8 cellular contexts compared by ENCODE assay signal in the genomic region with DNA sequence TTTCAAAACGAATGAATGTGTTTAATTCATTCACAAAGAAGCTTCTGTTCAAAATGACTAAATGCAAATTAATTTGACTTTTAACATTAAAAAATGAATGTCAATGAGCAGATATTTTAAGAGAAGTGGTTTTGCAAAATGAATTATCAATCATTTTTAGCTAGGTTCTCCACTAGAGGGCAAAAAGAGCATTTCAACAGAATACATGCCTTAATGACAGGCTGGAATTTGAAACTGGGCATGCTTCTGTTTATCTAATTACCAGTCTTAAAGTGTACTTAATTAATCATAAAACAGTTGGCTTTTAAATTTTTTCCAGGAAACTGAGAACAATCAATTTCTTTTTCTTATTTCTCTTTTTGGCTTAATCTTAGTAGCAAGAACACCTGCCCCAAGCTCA.
A peak's percentile ranks its signal among the peaks of the same experiment; 100 is the strongest.
DNase-seq lines count a peak whose midpoint lies in the region; ATAC-seq, FAIRE-seq and TF ChIP-seq lines count a peak whose summit lies in the region.

No MANE protein-coding gene starts in this region.

- H3K9me2 ChIP-seq in PC-3 (replicated peaks; ENCODE audit: low read length) = no peaks in the 10 kb centered on the region

- H3K36me3 ChIP-seq in PC-3 (ENCODE audit: low read depth, low read length) = no peaks in the 10 kb centered on the region
- no peaks in the 10 kb centered on the region for H3K36me3 ChIP-seq in upper lobe of right lung

- no peaks in the 10 kb centered on the region for H4K20me1 ChIP-seq in PC-3 (ENCODE audit: low read length)

- H3F3A ChIP-seq in PC-3 (ENCODE audit: low read length, unreplicated experiment) = no peaks in the 10 kb centered on the region

- no peak overlapping the region for H3K9ac ChIP-seq in PC-3 (ENCODE audit: low read length)

- POLR2A ChIA-PET in PC-3 (lab: Charles Lee; ENCODE audit: unreplicated experiment) = no interaction called here
- POLR2A ChIA-PET in activated CD4-positive, alpha-beta memory T cell treated with anti-CD3 and anti-CD28 coated beads for 36 hours (lab: Charles Lee) = no interaction called here

- ATAC-seq in Right ventricle myocardium superior (ENCODE audit: poor library complexity) = peak; percentile 50
- ATAC-seq in left ventricle myocardium superior = no peak
- ATAC-seq in PC-3 = peak; percentile 48; the same call in 1 of the 2 replicates
- no peak for ATAC-seq in upper lobe of right lung

- FAIRE-seq in HTR-8/SVneo (lab: Jason Lieb, UNC) = no peak

- H3K27me3 Mint-ChIP-seq in activated CD4-positive, alpha-beta memory T cell treated with anti-CD3 and anti-CD28 coated beads for 36 hours = no peaks in the 10 kb centered on the region

- H3K4me3 Mint-ChIP-seq in activated CD4-positive, alpha-beta memory T cell treated with anti-CD3 and anti-CD28 coated beads for 36 hours = no peak overlapping the region

- BruUV-seq in PC-3 (replicated peaks; lab: Mats Ljungman, UMichigan) = no TSS peak

- H3K27ac ChIP-seq in PC-3 (ENCODE audit: low read length) (no peak overlapping the region), upper lobe of right lung (no peak overlapping the region)

- H3K4me1 ChIP-seq in PC-3 (ENCODE audit: insufficient read depth, low read length) (0 out of 2 replicates have a peak, but pooled peaks cover 4% of the 10 kb centered on the region), upper lobe of right lung (no peaks in the 10 kb centered on the region)

- H2AFZ ChIP-seq in PC-3 (ENCODE audit: low read length) = no peak overlapping the region

- CTCF ChIA-PET in PC-3 (lab: Charles Lee) = interaction anchor here (0.6 to 1.2 kb wide), 4 partner anchors 39 to 612 kb away, joined by 3 to 4 read pairs (median 3); no protein-coding TSS in a partner anchor
- CTCF ChIA-PET in activated CD4-positive, alpha-beta memory T cell treated with anti-CD3 and anti-CD28 coated beads for 36 hours (lab: Charles Lee) = interaction anchor here (0.8 to 1.1 kb wide), 2 partner anchors 13 to 258 kb away, joined by 3 read pairs; no protein-coding TSS in a partner anchor

- H3K27me3 ChIP-seq in PC-3 (ENCODE audit: low read length) (no peaks in the 10 kb centered on the region), upper lobe of right lung (no peaks in the 10 kb centered on the region)

- no peaks in the 10 kb centered on the region for H3K4me1 Mint-ChIP-seq in activated CD4-positive, alpha-beta memory T cell treated with anti-CD3 and anti-CD28 coated beads for 36 hours (ENCODE audit: low read depth)

- TF ChIP-seq CTCF in PC-3 (conservative IDR thresholded peaks at IDR 0.05; ENCODE audit: low read depth, low read length) (peak; percentile 81), fibroblast of the aortic adventitia (IDR thresholded peaks at IDR 0.05; ENCODE audit: insufficient read depth, low read length) (peak; percentile 58), upper lobe of right lung (IDR thresholded peaks at IDR 0.05) (peak; percentile 40)

- no peaks in the 10 kb centered on the region for H3K9me3 Mint-ChIP-seq in activated CD4-positive, alpha-beta memory T cell treated with anti-CD3 and anti-CD28 coated beads for 36 hours

- no peaks in the 10 kb centered on the region for H3K9me3 ChIP-seq in PC-3 (ENCODE audit: low read length)
- H3K9me3 ChIP-seq in upper lobe of right lung = no peaks in the 10 kb centered on the region

- no peak overlapping the region for H3K27ac Mint-ChIP-seq in activated CD4-positive, alpha-beta memory T cell treated with anti-CD3 and anti-CD28 coated beads for 36 hours

- H3K4me3 ChIP-seq in PC-3 (ENCODE audit: low read length) (no peak overlapping the region), fibroblast of the aortic adventitia (ENCODE audit: low read depth, low read length) (no peak overlapping the region), upper lobe of right lung (no peak overlapping the region)

- intact Hi-C loops in Right ventricle myocardium superior (cut with DNase I) (no loop called here), left ventricle myocardium superior (cut with micrococcal nuclease) (no loop called here), PC-3 (cut with micrococcal nuclease) (loop anchor here (2.0 kb wide), 1 partner anchor 266 kb away; no protein-coding TSS in a partner anchor), upper lobe of right lung (cut with DNase I) (no loop called here)
- intact Hi-C loops in activated CD4-positive, alpha-beta memory T cell treated with anti-CD3 and anti-CD28 coated beads for 36 hours (cut with micrococcal nuclease) = no loop called here

- H3K4me2 ChIP-seq in PC-3 (ENCODE audit: low read length) = no peak overlapping the region

- no peaks in the 10 kb centered on the region for H3K36me3 Mint-ChIP-seq in activated CD4-positive, alpha-beta memory T cell treated with anti-CD3 and anti-CD28 coated beads for 36 hours

- no peaks in the 10 kb centered on the region for H3K79me2 ChIP-seq in PC-3 (ENCODE audit: low read length)

- DNase-seq in Right ventricle myocardium superior (no peak), left ventricle myocardium superior (no peak), PC-3 (peak; percentile 71), fibroblast of the aortic adventitia (ENCODE audit: low read depth) (peak; percentile 44), upper lobe of right lung (no peak), HTR-8/SVneo (ENCODE audit: insufficient read length, low spot score) (no peak)
- DNase-seq in activated CD4-positive, alpha-beta memory T cell treated with anti-CD3 and anti-CD28 coated beads for 36 hours = no peak
- no peak for DNase-seq in activated CD4-positive, alpha-beta T cell treated with anti-CD3 and anti-CD28 coated beads for 4 hours

Comparison
In these comparisons a context has a peak if more than half of its experiments do, and no peak if none do; other contexts are left out.
1. ATAC-seq: peak in Right ventricle myocardium superior (single experiment) and PC-3 (single experiment); none in left ventricle myocardium superior (single experiment) and upper lobe of right lung (single experiment).
2. DNase-seq: peak in PC-3 (single experiment) and fibroblast of the aortic adventitia (single experiment); none in Right ventricle myocardium superior (single experiment), left ventricle myocardium superior (single experiment), upper lobe of right lung (single experiment), HTR-8/SVneo (single experiment), activated CD4-positive, alpha-beta memory T cell treated with anti-CD3 and anti-CD28 coated beads for 36 hours (single experiment) and activated CD4-positive, alpha-beta T cell treated with anti-CD3 and anti-CD28 coated beads for 4 hours (0 of 2).
3. Peak in every context shown above with its lines, with median percentiles within 50 percentile points of each other: CTCF ChIP-seq.